9 cellular contexts compared by ENCODE assay signal in the genomic region with DNA sequence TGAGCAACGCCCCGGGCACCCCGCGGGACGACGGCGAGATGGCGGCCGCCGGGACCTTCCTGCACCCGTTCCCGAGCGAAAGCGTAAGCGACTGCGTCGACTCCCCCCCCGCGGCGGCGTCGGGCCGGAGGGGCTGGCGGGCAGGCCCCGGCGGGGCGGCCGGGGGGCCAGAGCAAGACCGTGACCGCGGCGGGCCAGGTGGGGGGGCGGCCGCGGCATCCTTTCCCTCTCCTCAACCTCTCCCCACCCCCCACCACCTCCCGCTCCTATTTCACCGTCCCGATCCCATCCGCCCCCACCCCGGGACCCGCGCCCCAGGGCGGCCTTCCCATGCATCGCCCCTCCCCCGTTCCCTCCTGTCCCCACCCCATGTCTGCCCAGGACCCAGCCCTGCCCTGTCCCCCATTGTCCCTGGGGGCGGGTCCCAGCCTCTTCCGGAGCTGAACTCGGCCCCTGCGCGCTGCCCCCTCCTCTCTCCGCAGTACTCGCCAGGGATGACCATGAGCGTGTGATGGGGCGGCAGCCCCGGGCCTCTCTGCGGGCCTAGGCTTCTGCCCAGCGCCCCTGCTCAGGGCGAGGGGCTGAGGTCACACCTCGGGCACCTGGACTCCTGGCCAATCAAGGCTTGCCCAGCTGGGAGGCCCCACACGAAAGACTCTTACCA. TPM values are rescaled to one million over a fixed set of nuclear protein-coding genes. Genes with fewer than 3 reads are reported as not detected.
DNase-seq lines count a peak whose midpoint lies in the region; TF ChIP-seq lines count a peak whose summit lies in the region.
"Had no signal": no experiment of that assay in that cellular context is flagged by ENCODE, and none has a peak within 500 bp of the region (broad histone marks: within the 10 kb centered on the region; RNA-seq: fewer than 3 reads in every experiment).

No MANE protein-coding gene starts in this region.

- H3K27me3 Mint-ChIP-seq in progenitor cell of endocrine pancreas = no peaks in the 10 kb centered on the region

- in situ Hi-C loops in HAP-1 (cut with MboI; ENCODE audit: low sequenced_read_pairs) = no loop called here

- H3K9me3 ChIP-seq in esophagus (ENCODE audit: control insufficient read depth in 2 of 2, insufficient read depth in 1 of 2, low read depth in 1 of 2, low read length in 1 of 2) = no peaks in the 10 kb centered on the region
- no peaks in the 10 kb centered on the region for H3K9me3 ChIP-seq in HAP-1

- H3K27me3 ChIP-seq in esophagus (ENCODE audit: control insufficient read depth in 1 of 2, insufficient read depth in 2 of 2, low read length in 2 of 2) = no peaks in the 10 kb centered on the region
- H3K27me3 ChIP-seq in HAP-1 (ENCODE audit: low read depth) = no peaks in the 10 kb centered on the region

- H3K27ac Mint-ChIP-seq in progenitor cell of endocrine pancreas = peak overlapping the region; percentile 71

- POLR2A ChIA-PET in RWPE1 (lab: Yijun Ruan, JAX; ENCODE audit: low non-redundant PET) = no interaction called here

- H3K27ac ChIP-seq in RWPE1 (peak overlapping the region; percentile 94), esophagus (ENCODE audit: low read depth in 2 of 2, low read length in 1 of 2) (no peak overlapping the region)

- peak; percentile 41 for DNase-seq in Daoy (ENCODE audit: low read depth)
- DNase-seq in RWPE1 (ENCODE audit: low spot score) = no peak
- no peak for DNase-seq in progenitor cell of endocrine pancreas (ENCODE audit: low spot score, unreplicated experiment)
- no peak for DNase-seq in SIG-M5 (lab: John Stamatoyannopoulos, UW)
- DNase-seq in HAP-1 (ENCODE audit: low spot score in 2 of 2) = no peak
- no peak for DNase-seq in stimulated activated CD4-positive, alpha-beta T cell treated with anti-CD3 and anti-CD28 coated beads, Interleukin-1b, Interleukin-23, amount 100 ng/mL, for 48 hours
- DNase-seq in DMS153 (lab: John Stamatoyannopoulos, UW) = no peak

- CTCF ChIA-PET in RWPE1 (lab: Yijun Ruan, JAX) = interaction anchor here (1.0 kb wide), 2 partner anchors 15 to 17 kb away, joined by 4 to 5 read pairs; partner anchors contain the start of gene SSBP4

- H3K4me3 ChIP-seq in esophagus (ENCODE audit: low read depth in 1 of 2, low read length in 2 of 2) = peak overlapping the region; percentile 14 to 24
- H3K4me3 ChIP-seq in HAP-1 = no peak overlapping the region

- 12 to 45% methylated on average over 14 to 60 of the region's 60 CpGs for WGBS in esophagus, 2 donors

- no peaks in the 10 kb centered on the region for H3K9me3 Mint-ChIP-seq in progenitor cell of endocrine pancreas (ENCODE audit: low read depth)

- no peak for TF ChIP-seq CTCF in RWPE1 (conservative IDR thresholded peaks at IDR 0.05; ENCODE audit: low read depth)
- no peak for TF ChIP-seq CTCF in progenitor cell of endocrine pancreas (IDR thresholded peaks at IDR 0.05; ENCODE audit: unreplicated experiment)

- H3K4me1 ChIP-seq in esophagus (ENCODE audit: control insufficient read depth in 2 of 2, insufficient read depth in 2 of 2, low read length in 1 of 2) = peaks cover 0 to 34% of the 10 kb centered on the region in 2 donors
- peaks cover 14% of the 10 kb centered on the region for H3K4me1 ChIP-seq in HAP-1

- H3K36me3 Mint-ChIP-seq in progenitor cell of endocrine pancreas (ENCODE audit: insufficient read depth) = peaks cover 2% of the 10 kb centered on the region

- H3K36me3 ChIP-seq in esophagus (ENCODE audit: control insufficient read depth in 2 of 2, insufficient read depth in 2 of 2, low read length in 1 of 2) (no peaks in the 10 kb centered on the region), HAP-1 (replicated peaks) (peaks cover 28% of the 10 kb centered on the region)

- peak overlapping the region; percentile 74 for H3K4me3 Mint-ChIP-seq in progenitor cell of endocrine pancreas (ENCODE audit: low read depth)

- H3K4me1 Mint-ChIP-seq in progenitor cell of endocrine pancreas (ENCODE audit: low read depth) = peaks cover 10% of the 10 kb centered on the region

RNA-seq across cellular contexts. Expression of gene ISYNA1, which starts 4.1 kb away (rescaled TPM):
- total RNA-seq in Daoy (2014; rRNA removed; shearing (Covaris generic)) = 7.0 and 7.4 TPM in 2 replicates
- 10 to 100 TPM; 17.5 to 42.7 TPM for polyA plus RNA-seq in esophagus
- 234 TPM in 2 replicates for total RNA-seq in progenitor cell of endocrine pancreas

RNA-seq across cellular contexts. Expression of gene SSBP4, which starts 14.7 kb away (rescaled TPM):
- total RNA-seq in Daoy (2014; rRNA removed; shearing (Covaris generic)) = 57.4 and 73.6 TPM in 2 replicates
- 10 to 100 TPM; 25.4 to 25.9 TPM for polyA plus RNA-seq in esophagus
- 57.7 and 61.8 TPM in 2 replicates for total RNA-seq in progenitor cell of endocrine pancreas

RNA-seq across cellular contexts. Expression of gene LRRC25, which starts 36.4 kb away (rescaled TPM):
- not detected in 2 replicates for total RNA-seq in Daoy (2014; rRNA removed; shearing (Covaris generic))
- polyA plus RNA-seq in esophagus = under 1 TPM; 0.55 to 0.66 TPM
- not detected in 2 replicates for total RNA-seq in progenitor cell of endocrine pancreas
- total RNA-seq: renal cortical epithelial cell had no signal

RNA-seq across cellular contexts. Expression of gene GDF15, which starts 47.9 kb away (rescaled TPM):
- 5.1 and 7.3 TPM in 2 replicates for total RNA-seq in Daoy (2014; rRNA removed; shearing (Covaris generic))
- 1 to 10 TPM in 1 of 2 donors, under 1 TPM in 1; 0.24 to 2.8 TPM for polyA plus RNA-seq in esophagus
- 10.5 and 14.4 TPM in 2 replicates for total RNA-seq in progenitor cell of endocrine pancreas

Comparison
In these comparisons a context has a peak if more than half of its experiments do, and no peak if none do; other contexts are left out.
1. RNA of gene ISYNA1, which starts 4.1 kb away (total RNA-seq): 234 TPM in progenitor cell of endocrine pancreas; 7.0 to 7.4 TPM in Daoy; every median in the first group is over 10 times any median in the second.